ENCODE assay signal across 7 cellular contexts in genomic region chr1:223748773-223749733, GRCh38. TPM values are rescaled to one million over a fixed set of nuclear protein-coding genes. Genes with fewer than 3 reads are reported as not detected.
DNase-seq lines count a peak whose midpoint lies in the region; ATAC-seq and TF ChIP-seq lines count a peak whose summit lies in the region.

No MANE protein-coding gene starts in this region.

- H3K27me3 ChIP-seq in transverse colon, result no peaks in the 10 kb centered on the region

- 17 to 18% methylated on average over 4 to 61 of the region's 61 CpGs for WGBS in transverse colon (ENCODE audit: low coverage in 1 of 2), 2 donors

- H3K4me3 Mint-ChIP-seq in T-cell, result peak overlapping the region; percentile 68 to 79 (median 75)
- peak overlapping the region; percentile 49 for H3K4me3 Mint-ChIP-seq in activated naive CD8-positive, alpha-beta T cell treated with anti-CD3 and anti-CD28 coated beads, Interleukin-2, amount 50 U/mL, for 24 hours

- peaks cover 14 to 24% (median 14%) of the 10 kb centered on the region in 3 donors for H3K4me1 Mint-ChIP-seq in T-cell
- peaks cover 12% of the 10 kb centered on the region for H3K4me1 Mint-ChIP-seq in activated naive CD8-positive, alpha-beta T cell treated with anti-CD3 and anti-CD28 coated beads, Interleukin-2, amount 50 U/mL, for 24 hours

- CTCF ChIA-PET in T-cell (lab: Charles Lee), result interaction anchor here (0.6 to 4.6 kb wide), 26 partner anchors 10 to 1051 kb away, joined by 3 to 56 read pairs (median 4); no protein-coding TSS in a partner anchor

- TF ChIP-seq POLR2A in transverse colon (IDR thresholded peaks at IDR 0.05), result no peak

- H3K9me3 ChIP-seq in transverse colon, result no peaks in the 10 kb centered on the region

- H3K27me3 Mint-ChIP-seq in T-cell, result no peaks in the 10 kb centered on the region
- H3K27me3 Mint-ChIP-seq in activated naive CD8-positive, alpha-beta T cell treated with anti-CD3 and anti-CD28 coated beads, Interleukin-2, amount 50 U/mL, for 24 hours, result no peaks in the 10 kb centered on the region

- peak overlapping the region; percentile 61 to 63 for H3K27ac Mint-ChIP-seq in T-cell
- no peak overlapping the region for H3K27ac Mint-ChIP-seq in activated naive CD8-positive, alpha-beta T cell treated with anti-CD3 and anti-CD28 coated beads, Interleukin-2, amount 50 U/mL, for 24 hours

- in situ Hi-C loops in transverse colon (cut with MboI; ENCODE audit: low pct_ligation_motif_present in 1 of 4, low pct_unique_long_range_greater_than_20kb in 1 of 4, low sequenced_read_pairs in 3 of 4), result no loop called here

- H3K27ac ChIP-seq in transverse colon, result peak overlapping the region; percentile 67 to 87 (median 83)

- peak overlapping the region; percentile 27 to 50 (median 32) for H3K4me3 ChIP-seq in transverse colon

- intact Hi-C loops in left cardiac atrium (cut with DNase I), result loop anchor here (1.0 to 5.0 kb wide), 3 partner anchors 37 to 51 kb away; partner anchors contain the start of gene CAPN2 (in 2 of the 2)
- intact Hi-C loops in posterior cingulate gyrus (cut with DNase I), result loop anchor here (1.0 kb wide), 2 partner anchors 37 to 51 kb away; partner anchors contain the start of gene CAPN2
- intact Hi-C loops in transverse colon (cut with DNase I; ENCODE audit: low total_unique reads), result loop anchor here (5.0 kb wide), 2 partner anchors 37 to 52 kb away; partner anchors contain the start of gene CAPN2

- H3K9me3 Mint-ChIP-seq in T-cell, result no peaks in the 10 kb centered on the region
- no peaks in the 10 kb centered on the region for H3K9me3 Mint-ChIP-seq in activated naive CD8-positive, alpha-beta T cell treated with anti-CD3 and anti-CD28 coated beads, Interleukin-2, amount 50 U/mL, for 24 hours

- H3K4me1 ChIP-seq in transverse colon, result peaks cover 7 to 25% (median 15%) of the 10 kb centered on the region in 4 donors

- peak; percentile 68 for ATAC-seq in GM18519 (IDR thresholded peaks at IDR 0.05; ENCODE audit: low FRiP score, unreplicated experiment)
- ATAC-seq in HG03108 (IDR thresholded peaks at IDR 0.05; ENCODE audit: unreplicated experiment), result peak; percentile 58
- ATAC-seq in T-cell (replicated peaks in 1 of 4), result peak; percentile 79 to 88 (median 84)
- peak; percentile 78 for ATAC-seq in activated naive CD8-positive, alpha-beta T cell treated with anti-CD3 and anti-CD28 coated beads, Interleukin-2, amount 50 U/mL, for 24 hours
- ATAC-seq in left cardiac atrium, result peak; percentile 88 to 89

- H3K36me3 Mint-ChIP-seq in T-cell, result peaks cover 48% of the 10 kb centered on the region
- peaks cover 16% of the 10 kb centered on the region for H3K36me3 Mint-ChIP-seq in activated naive CD8-positive, alpha-beta T cell treated with anti-CD3 and anti-CD28 coated beads, Interleukin-2, amount 50 U/mL, for 24 hours (ENCODE audit: low read depth)

- POLR2A ChIA-PET in T-cell (lab: Charles Lee), result interaction anchor here in 1 of 2 donors (0.7 kb wide), 1 partner anchor 33 kb away, joined by 3 read pairs; no protein-coding TSS in a partner anchor

- peaks cover 0 to 61% (median 33%) of the 10 kb centered on the region in 4 donors for H3K36me3 ChIP-seq in transverse colon

- TF ChIP-seq CTCF in transverse colon (IDR thresholded peaks at IDR 0.05), result peak; percentile 94 to 98 (median 97)

- no peak for TF ChIP-seq EP300 in transverse colon (IDR thresholded peaks at IDR 0.05; ENCODE audit: low read depth)

- DNase-seq in T-cell (peak; percentile 19 to 73 (median 60)), left cardiac atrium (peak; percentile 72), posterior cingulate gyrus (peak; percentile 47 to 95 (median 66)), transverse colon (peak; percentile 71)
- peak; percentile 71 for DNase-seq in activated naive CD8-positive, alpha-beta T cell treated with anti-CD3 and anti-CD28 coated beads, Interleukin-2, amount 50 U/mL, for 24 hours

RNA-seq across cellular contexts. Expression of gene CAPN2, which starts 36.7 kb away (rescaled TPM):
- total RNA-seq in T-cell (100 to 1,000 TPM; 146 to 206 (median 169) TPM), left cardiac atrium (100 to 1,000 TPM in 1 of 2 donors, 10 to 100 TPM in 1; 89.1 to 107 TPM), transverse colon (100 to 1,000 TPM; 193 to 505 (median 387) TPM)

Comparison
In these comparisons a context has a peak if more than half of its experiments do, and no peak if none do; other contexts are left out.
1. Peak in every context shown above with its lines: DNase-seq, ATAC-seq, H3K4me3 ChIP-seq and H3K27ac ChIP-seq.